1 cellular context compared by ENCODE assay signal in genomic region chr1:27561126-27561899, GRCh38.
TF ChIP-seq lines count a peak whose summit lies in the region.

No MANE protein-coding gene starts in this region.

TF ChIP-seq in K562, 482 proteins besides CTCF, POLR2A, EP300 and RAD21 (continued from another document):
- TF ChIP-seq RREB1 (CRISPR knock-in tag; IDR thresholded peaks at IDR 0.05) (no peak), ZNF263 (CRISPR knock-in tag; IDR thresholded peaks at IDR 0.05; ENCODE audit: borderline replicate concordance) (no peak), MTA3 (IDR thresholded peaks at IDR 0.05; ENCODE audit: borderline replicate concordance) (no peak), BDP1 (IDR thresholded peaks at IDR 0.05; ENCODE audit: insufficient read depth, insufficient read length) (no peak), ZNF444 (CRISPR knock-in tag; IDR thresholded peaks at IDR 0.05) (no peak), STAG1 (CRISPR knock-in tag; IDR thresholded peaks at IDR 0.05; ENCODE audit: borderline replicate concordance) (no peak), ZBTB34 (CRISPR knock-in tag; IDR thresholded peaks at IDR 0.05) (no peak), NBN (IDR thresholded peaks at IDR 0.05; ENCODE audit: low read depth) (0 out of 2 replicates have a peak, but pooled peaks have one; percentile 27), YBX1 (IDR thresholded peaks at IDR 0.05) (0 out of 2 replicates have a peak, but pooled peaks have one; percentile 64), NRF1 (conservative IDR thresholded peaks at IDR 0.05 in 1 of 2, IDR thresholded peaks at IDR 0.05 in 1 of 2) (no peak), SMARCC2 (IDR thresholded peaks at IDR 0.05; ENCODE audit: low read depth) (no peak), NFIC (IDR thresholded peaks at IDR 0.05) (no peak), ZNF124 (CRISPR knock-in tag; IDR thresholded peaks at IDR 0.05) (no peak), E4F1 (CRISPR knock-in tag; IDR thresholded peaks at IDR 0.05; ENCODE audit: borderline replicate concordance) (no peak), SIN3B (IDR thresholded peaks at IDR 0.05; ENCODE audit: low read depth) (no peak), DACH1 (IDR thresholded peaks at IDR 0.05; ENCODE audit: partially characterized antibody) (no peak), ZNF511 (CRISPR knock-in tag; IDR thresholded peaks at IDR 0.05) (no peak)
